In genomic region chr4:76984127-76984526, GRCh38 we compare ENCODE assay signal across 8 cellular contexts. TPM values are rescaled to one million over a fixed set of nuclear protein-coding genes. Genes with fewer than 3 reads are reported as not detected.
DNase-seq lines count a peak whose midpoint lies in the region; ATAC-seq, FAIRE-seq and TF ChIP-seq lines count a peak whose summit lies in the region.

No MANE protein-coding gene starts in this region.

- no peaks in the 10 kb centered on the region for H3K9me3 ChIP-seq in CD4-positive, alpha-beta T cell (ENCODE audit: control insufficient read depth, low read length)
- no peaks in the 10 kb centered on the region for H3K9me3 ChIP-seq in colonic mucosa
- H3K9me3 ChIP-seq in neuronal stem cell (replicated peaks in 1 of 2; ENCODE audit: control insufficient read depth in 2 of 2, insufficient read depth in 1 of 2, low read depth in 1 of 2, low read length in 2 of 2): peaks cover 0 to under 1% of the 10 kb centered on the region in 2 donors

- TF ChIP-seq POLR2A in H54 (IDR thresholded peaks at IDR 0.05; ENCODE audit: low read depth, low read length): no peak

- DNase-seq in CD4-positive, alpha-beta T cell: no peak
- no peak for DNase-seq in colonic mucosa
- no peak for DNase-seq in neuronal stem cell (ENCODE audit: low spot score)
- DNase-seq in hippocampal formation (lab: John Stamatoyannopoulos, UW): no peak
- no peak for DNase-seq in H54 (ENCODE audit: insufficient read length, low spot score)
- no peak for DNase-seq in NCI-H1436 treated with DMSO at 0.1 percent for 48 hours (lab: John Stamatoyannopoulos, UW)

- no peak overlapping the region for H3K4me3 ChIP-seq in KMS-11 (IDR thresholded peaks at IDR 0.05; ENCODE audit: insufficient read depth, low read depth, low read length)
- H3K4me3 ChIP-seq in colonic mucosa: no peak overlapping the region
- no peak overlapping the region for H3K4me3 ChIP-seq in neuronal stem cell (ENCODE audit: low read length in 2 of 2)

- H3K4me1 ChIP-seq in KMS-11 (ENCODE audit: low read depth, poor library complexity, severe bottlenecking): peaks cover 75% of the 10 kb centered on the region
- H3K4me1 ChIP-seq in colonic mucosa: peaks cover 6% of the 10 kb centered on the region
- H3K4me1 ChIP-seq in neuronal stem cell (ENCODE audit: control insufficient read depth in 2 of 2, insufficient read depth in 1 of 2, low read depth in 1 of 2, low read length in 2 of 2): peaks cover 26 to 27% of the 10 kb centered on the region in 2 donors

- peak; percentile 75 for ATAC-seq in CD4-positive, alpha-beta T cell (ENCODE audit: poor library complexity)
- ATAC-seq in GM19452 (IDR thresholded peaks at IDR 0.05; ENCODE audit: unreplicated experiment): peak; percentile 73

- TF ChIP-seq CTCF in CD4-positive, alpha-beta T cell (IDR thresholded peaks at IDR 0.05): peak; percentile 41
- TF ChIP-seq CTCF in KMS-11 (conservative IDR thresholded peaks at IDR 0.05; ENCODE audit: low read depth, low read length): peak; percentile 41; the same call in 1 of the 2 replicates
- TF ChIP-seq CTCF in colonic mucosa (IDR thresholded peaks at IDR 0.05): no peak

- H3K18ac ChIP-seq in neuronal stem cell (ENCODE audit: low read length): no peak overlapping the region

- intact Hi-C loops in CD4-positive, alpha-beta T cell (cut with DNase I, micrococcal nuclease): loop anchor here in 1 of 2 experiments (10.0 kb wide), 1 partner anchor 769 kb away; the partner anchor contains the start of gene SCARB2
- intact Hi-C loops in colonic mucosa (cut with DNase I): no loop called here

- H3K79me1 ChIP-seq in neuronal stem cell (ENCODE audit: low read depth, low read length): peaks cover 7% of the 10 kb centered on the region

- H3K4me3 Mint-ChIP-seq in CD4-positive, alpha-beta T cell: peak overlapping the region; percentile 4

- H2AFZ ChIP-seq in KMS-11 (ENCODE audit: low read depth) (no peak overlapping the region), neuronal stem cell (ENCODE audit: low read length) (no peak overlapping the region)

- H2BK12ac ChIP-seq in neuronal stem cell (ENCODE audit: low read length): no peak overlapping the region

- H3K4me2 ChIP-seq in KMS-11: peak overlapping the region; percentile 95
- no peak overlapping the region for H3K4me2 ChIP-seq in neuronal stem cell (ENCODE audit: insufficient read depth, low read length, poor library complexity, severe bottlenecking)

- no peak overlapping the region for H2BK15ac ChIP-seq in neuronal stem cell (ENCODE audit: low read length)

- H3K79me2 ChIP-seq in KMS-11 (ENCODE audit: insufficient read depth, low read depth): peaks cover 51% of the 10 kb centered on the region

- H2AK5ac ChIP-seq in neuronal stem cell (ENCODE audit: low read depth, low read length): no peak overlapping the region

- H3K14ac ChIP-seq in neuronal stem cell (ENCODE audit: low read length): no peak overlapping the region

- FAIRE-seq in H54 (lab: Jason Lieb, UNC): no peak

- H3K27ac ChIP-seq in CD4-positive, alpha-beta T cell (ENCODE audit: low read depth, low read length): no peak overlapping the region
- H3K27ac ChIP-seq in KMS-11 (peak overlapping the region; percentile 46), colonic mucosa (peak overlapping the region; percentile 21), neuronal stem cell (replicated peaks; ENCODE audit: low read length) (peak overlapping the region; percentile 19)

- no peaks in the 10 kb centered on the region for H3K27me3 Mint-ChIP-seq in CD4-positive, alpha-beta T cell

- no CpG with 5 or more reads among the region's 3 CpGs for WGBS in neuronal stem cell (ENCODE audit: extremely low coverage in 2 of 2, insufficient read length in 2 of 2, insufficient replicate concordance in 1 of 2), 2 donors

- POLR2A ChIA-PET in CD4-positive, alpha-beta T cell (lab: Charles Lee): interaction anchor here (1.2 to 1.7 kb wide), 2 partner anchors 8 to 11 kb away, joined by 3 to 4 read pairs; no protein-coding TSS in a partner anchor

- H2BK5ac ChIP-seq in neuronal stem cell (ENCODE audit: low read length): no peak overlapping the region

- H3K27ac Mint-ChIP-seq in CD4-positive, alpha-beta T cell: peak overlapping the region; percentile 24

- CTCF ChIA-PET in CD4-positive, alpha-beta T cell (lab: Charles Lee): no interaction called here

- H4K8ac ChIP-seq in neuronal stem cell (ENCODE audit: low read depth, low read length): no peak overlapping the region

- H4K91ac ChIP-seq in neuronal stem cell (ENCODE audit: low read depth, low read length, poor library complexity): no peak overlapping the region

- H3K9ac ChIP-seq in KMS-11: peak overlapping the region; percentile 15; the same call in 1 of the 2 replicates
- no peak overlapping the region for H3K9ac ChIP-seq in colonic mucosa (ENCODE audit: low read depth in 2 of 2, low read length in 2 of 2)
- H3K9ac ChIP-seq in neuronal stem cell (ENCODE audit: low read depth, low read length, poor library complexity): no peak overlapping the region

- H3K23ac ChIP-seq in neuronal stem cell (ENCODE audit: low read depth, low read length, poor library complexity): no peak overlapping the region

- no peaks in the 10 kb centered on the region for H3K36me3 Mint-ChIP-seq in CD4-positive, alpha-beta T cell (ENCODE audit: low read depth)

- H4K20me1 ChIP-seq in KMS-11 (ENCODE audit: insufficient read depth): no peaks in the 10 kb centered on the region

- H3K4ac ChIP-seq in neuronal stem cell (ENCODE audit: low read length): no peak overlapping the region

- H3K4me1 Mint-ChIP-seq in CD4-positive, alpha-beta T cell (ENCODE audit: low read depth): peaks cover 94% of the 10 kb centered on the region

- H3K36me3 ChIP-seq in KMS-11 (ENCODE audit: insufficient read depth) (no peaks in the 10 kb centered on the region), colonic mucosa (no peaks in the 10 kb centered on the region), neuronal stem cell (replicated peaks in 1 of 2; ENCODE audit: control insufficient read depth in 2 of 2, insufficient read depth in 2 of 2, low read length in 2 of 2) (peaks cover 0 to 16% of the 10 kb centered on the region in 2 donors)

- H3K27me3 ChIP-seq in CD4-positive, alpha-beta T cell (ENCODE audit: control insufficient read depth, insufficient read depth, low read length): no peaks in the 10 kb centered on the region
- H3K27me3 ChIP-seq in KMS-11 (ENCODE audit: insufficient read depth, low read depth) (no peaks in the 10 kb centered on the region), colonic mucosa (no peaks in the 10 kb centered on the region), neuronal stem cell (ENCODE audit: control insufficient read depth in 3 of 3, insufficient read depth in 3 of 3, low read depth in 1 of 3, low read length in 3 of 3) (no peaks in the 10 kb centered on the region)

- no peak overlapping the region for H2BK120ac ChIP-seq in neuronal stem cell (ENCODE audit: low read depth, low read length)

- H3K9me3 Mint-ChIP-seq in CD4-positive, alpha-beta T cell: no peaks in the 10 kb centered on the region

RNA-seq across cellular contexts. Expression of gene SEPTIN11, which starts 34.6 kb away (rescaled TPM):
- 1 to 10 TPM; 8.1 to 9.4 TPM for total RNA-seq in CD4-positive, alpha-beta T cell
- total RNA-seq in colonic mucosa: 100 to 1,000 TPM; 114 to 134 TPM
- polyA plus RNA-seq in neuronal stem cell (2013, experiment 1 of 2): 204 TPM
- 218 TPM for polyA plus RNA-seq in neuronal stem cell (2013, experiment 2 of 2)

Comparison
In these comparisons a context has a peak if more than half of its experiments do, and no peak if none do; other contexts are left out.
1. RNA of gene SEPTIN11, which starts 34.6 kb away (total RNA-seq): 114 to 134 TPM in colonic mucosa; 8.1 to 9.4 TPM in CD4-positive, alpha-beta T cell; every median in the first group is over 10 times any median in the second.